In genomic region chr3:141312359-141313090, GRCh38 we compare ENCODE assay signal across 8 cellular contexts. TPM values are rescaled to one million over a fixed set of nuclear protein-coding genes. Genes with fewer than 3 reads are reported as not detected.
DNase-seq lines count a peak whose midpoint lies in the region; ATAC-seq and TF ChIP-seq lines count a peak whose summit lies in the region.

No MANE protein-coding gene starts in this region.

- intact Hi-C loops in left colon (cut with DNase I, micrococcal nuclease) = loop anchor here in 1 of 2 donors (5.0 kb wide), 1 partner anchor 145 kb away; no protein-coding TSS in a partner anchor

- H3K27ac ChIP-seq in ACC112 (ENCODE audit: low read depth, low read length) = peak overlapping the region; percentile 75
- H3K27ac ChIP-seq in KMS-11 = 0 out of 2 replicates have a peak overlapping the region, but pooled peaks have one; percentile 9
- peak overlapping the region; percentile 90 for H3K27ac ChIP-seq in muscle layer of duodenum (ENCODE audit: low read length)

- no peak for TF ChIP-seq CTCF in KMS-11 (conservative IDR thresholded peaks at IDR 0.05; ENCODE audit: low read depth, low read length)
- TF ChIP-seq CTCF in cardiac fibroblast (IDR thresholded peaks at IDR 0.05; ENCODE audit: low read depth, low read length) = no peak

- H2AFZ ChIP-seq in ACC112 (ENCODE audit: low read length, unreplicated experiment) (peak overlapping the region; percentile 72), KMS-11 (ENCODE audit: low read depth) (peak overlapping the region; percentile 70)

- H3K4me1 ChIP-seq in ACC112 (ENCODE audit: control insufficient read depth, insufficient read depth, low read length, unreplicated experiment) (peaks cover 12% of the 10 kb centered on the region), KMS-11 (ENCODE audit: low read depth, poor library complexity, severe bottlenecking) (peaks cover 15% of the 10 kb centered on the region), muscle layer of duodenum (ENCODE audit: control insufficient read depth in 1 of 2, insufficient read depth in 2 of 2, low read length in 2 of 2) (peaks cover 6 to 15% of the 10 kb centered on the region in 2 donors)

- H3K4me2 ChIP-seq in KMS-11 = peak overlapping the region; percentile 81

- H3K9ac ChIP-seq in KMS-11 = peak overlapping the region; percentile 37; the same call in 1 of the 2 replicates

- H3K36me3 ChIP-seq in ACC112 (ENCODE audit: insufficient read depth, low read length) = no peaks in the 10 kb centered on the region
- no peaks in the 10 kb centered on the region for H3K36me3 ChIP-seq in KMS-11 (ENCODE audit: insufficient read depth)
- H3K36me3 ChIP-seq in muscle layer of duodenum (ENCODE audit: control insufficient read depth in 1 of 2, insufficient read depth in 2 of 2, low read length in 2 of 2) = no peaks in the 10 kb centered on the region

- DNase-seq in cardiac fibroblast (ENCODE audit: low read depth in 2 of 2) (no peak), kidney glomerular epithelial cell (lab: John Stamatoyannopoulos, UW) (no peak), left colon (no peak)
- DNase-seq in activated CD8-positive, alpha-beta memory T cell treated with anti-CD3 and anti-CD28 coated beads for 24 hours = no peak

- ATAC-seq in GM18517 (IDR thresholded peaks at IDR 0.05; ENCODE audit: unreplicated experiment) (no peak), left colon (no peak)

- peak overlapping the region; percentile 90 for H3K4me3 ChIP-seq in ACC112 (ENCODE audit: low read depth, low read length)
- H3K4me3 ChIP-seq in KMS-11 (IDR thresholded peaks at IDR 0.05; ENCODE audit: insufficient read depth, low read depth, low read length) = no peak overlapping the region
- peak overlapping the region; percentile 35 to 77 for H3K4me3 ChIP-seq in cardiac fibroblast (replicated peaks in 1 of 2; ENCODE audit: low read depth in 2 of 2, low read length in 2 of 2)
- peak overlapping the region; percentile 83 to 93 for H3K4me3 ChIP-seq in muscle layer of duodenum (ENCODE audit: low read depth in 1 of 2, low read length in 2 of 2)

- H3K79me2 ChIP-seq in ACC112 (ENCODE audit: control insufficient read depth, insufficient read depth, low read length, unreplicated experiment) (no peaks in the 10 kb centered on the region), KMS-11 (ENCODE audit: insufficient read depth, low read depth) (no peaks in the 10 kb centered on the region)

- H3K27me3 ChIP-seq in ACC112 (ENCODE audit: insufficient read depth, low read length) (no peaks in the 10 kb centered on the region), KMS-11 (ENCODE audit: insufficient read depth, low read depth) (no peaks in the 10 kb centered on the region), muscle layer of duodenum (ENCODE audit: low read depth, low read length) (no peaks in the 10 kb centered on the region)

- H3K9me3 ChIP-seq in muscle layer of duodenum (ENCODE audit: control insufficient read depth in 1 of 2, low read length in 2 of 2) = no peaks in the 10 kb centered on the region

- no peaks in the 10 kb centered on the region for H4K20me1 ChIP-seq in KMS-11 (ENCODE audit: insufficient read depth)

RNA-seq across cellular contexts. Expression of gene ZBTB38, which starts 55.8 kb away (rescaled TPM):
- total RNA-seq in left colon = 100 to 1,000 TPM; 120 to 143 TPM

Comparison
In these comparisons a context has a peak if more than half of its experiments do, and no peak if none do; other contexts are left out.
1. H3K27ac ChIP-seq: peak in every context shown above with its lines; median percentile 90 in muscle layer of duodenum; 75 in ACC112; 9 in KMS-11.